Comparison of ENCODE assay signal across 8 cellular contexts in genomic region chr7:727104-727805, GRCh38. TPM values are rescaled to one million over a fixed set of nuclear protein-coding genes. Genes with fewer than 3 reads are reported as not detected.
A peak's percentile ranks its signal among the peaks of the same experiment; 100 is the strongest.
DNase-seq lines count a peak whose midpoint lies in the region; ATAC-seq and TF ChIP-seq lines count a peak whose summit lies in the region.

Gene PRKAR1B (minus strand): TSS chr7:727281. CDS start chr7:711505, 15,776 bp downstream.

- peaks cover 5% of the 10 kb centered on the region for H3K9me3 ChIP-seq in RWPE2 (ENCODE audit: severe bottlenecking)

- H3K9me3 Mint-ChIP-seq in brain = peaks cover 4 to 28% (median 16%) of the 10 kb centered on the region in 5 experiments

- H3K4me1 Mint-ChIP-seq in brain = peaks cover 35% of the 10 kb centered on the region

- H3K27ac ChIP-seq in RWPE2 (ENCODE audit: poor library complexity, severe bottlenecking) = peak within 1 kb of the TSS; percentile 66

- no peaks in the 10 kb centered on the region for H3K27me3 ChIP-seq in RWPE2 (ENCODE audit: insufficient read depth, poor library complexity, severe bottlenecking)

- H3K27me3 Mint-ChIP-seq in brain = peaks cover 2% of the 10 kb centered on the region

- H3K36me3 ChIP-seq in RWPE2 (ENCODE audit: low read depth) = peaks cover 50% of the 10 kb centered on the region

- TF ChIP-seq CTCF in AG09309 (IDR thresholded peaks at IDR 0.05; ENCODE audit: control insufficient read depth, insufficient read depth, low read depth, low read length, missing control alignments) (no peak), RWPE2 (IDR thresholded peaks at IDR 0.05; ENCODE audit: poor library complexity, severe bottlenecking) (no peak), brain (conservative IDR thresholded peaks at IDR 0.05) (no peak)

- peak; percentile 55 for ATAC-seq in GM19025 (IDR thresholded peaks at IDR 0.05; ENCODE audit: low read depth, unreplicated experiment)
- peak; percentile 40 for ATAC-seq in HG03135 (IDR thresholded peaks at IDR 0.05; ENCODE audit: unreplicated experiment)
- ATAC-seq in RWPE2 (ENCODE audit: low read depth) = peak; percentile 64

- H3K4me3 Mint-ChIP-seq in brain = peak within 1 kb of the TSS; percentile 85 to 90 (median 86)

- H3K4me3 ChIP-seq in AG09309 (ENCODE audit: control insufficient read depth, low read depth, low read length) = peak within 1 kb of the TSS; percentile 75
- H3K4me3 ChIP-seq in RWPE2 (ENCODE audit: severe bottlenecking) = peak within 1 kb of the TSS; percentile 85

- DNase-seq in AG09309 (ENCODE audit: low read depth) (no peak), RWPE2 (ENCODE audit: low spot score) (peak; percentile 57), iPS-NIHi7 (ENCODE audit: extremely low spot score) (peak; percentile 79), SK-N-DZ (ENCODE audit: low spot score) (no peak)
- DNase-seq in stimulated activated CD4-positive, alpha-beta T cell treated with anti-CD3 and anti-CD28 coated beads, Interleukin-1b, Interleukin-23, amount 100 ng/mL, for 4 hours (ENCODE audit: low read depth in 2 of 2) = peak; percentile 48 to 57

- peaks cover 41% of the 10 kb centered on the region for H3K36me3 Mint-ChIP-seq in brain

- peaks cover 9% of the 10 kb centered on the region for H3K4me1 ChIP-seq in RWPE2 (ENCODE audit: insufficient read depth, poor library complexity, severe bottlenecking)

- peak within 1 kb of the TSS; percentile 17 to 97 (median 68) for H3K27ac Mint-ChIP-seq in brain

RNA-seq across cellular contexts. Expression of gene PRKAR1B, which starts in this region (rescaled TPM):
- 174 TPM for polyA plus RNA-seq in brain (ENCODE audit: insufficient read depth, low read depth, low replicate concordance)
- polyA plus RNA-seq in SK-N-DZ (2014; cell fraction: cytosol; rRNA removed) = 44.6 and 45.9 TPM in 2 replicates
- 27.3 and 34.9 TPM in 2 replicates for polyA plus RNA-seq in SK-N-DZ (2014; cell fraction: nucleus; rRNA removed)

Comparison
In these comparisons a context has a peak if more than half of its experiments do, and no peak if none do; other contexts are left out.
1. DNase-seq: peak in RWPE2 (single experiment), iPS-NIHi7 (single experiment) and stimulated activated CD4-positive, alpha-beta T cell treated with anti-CD3 and anti-CD28 coated beads, Interleukin-1b, Interleukin-23, amount 100 ng/mL, for 4 hours (2 of 2); none in AG09309 (single experiment) and SK-N-DZ (single experiment).
2. Peak in every context shown above with its lines, with median percentiles within 50 percentile points of each other: ATAC-seq.